22 cellular contexts compared by ENCODE assay signal in genomic region chr14:103574707-103575285, GRCh38. TPM values are rescaled to one million over a fixed set of nuclear protein-coding genes. Genes with fewer than 3 reads are reported as not detected.
DNase-seq lines count a peak whose midpoint lies in the region; ATAC-seq and TF ChIP-seq lines count a peak whose summit lies in the region.
"Had no signal": no experiment of that assay in that cellular context is flagged by ENCODE, and none has a peak within 500 bp of the region (broad histone marks: within the 10 kb centered on the region; RNA-seq: fewer than 3 reads in every experiment).

No MANE protein-coding gene starts in this region.

- no peaks in the 10 kb centered on the region for H3K27me3 ChIP-seq in HCT116 (ENCODE audit: insufficient read depth, low read length)
- H3K27me3 ChIP-seq: SJSA1, transverse colon had no signal

- H3K4me2 ChIP-seq in HCT116 (ENCODE audit: low read length), result no peak overlapping the region

- intact Hi-C loops in HCT116 (cut with micrococcal nuclease), result loop anchor here (5.0 to 10.0 kb wide), 3 partner anchors 233 to 503 kb away; no protein-coding TSS in a partner anchor

- no peaks in the 10 kb centered on the region for H3K9me2 ChIP-seq in HCT116 (ENCODE audit: insufficient read depth)

- H3K9me3 ChIP-seq in HCT116 (ENCODE audit: control insufficient read depth in 1 of 2, insufficient read depth in 1 of 2, low read depth in 1 of 2, low read length in 2 of 2), result no peaks in the 10 kb centered on the region
- H3K9me3 ChIP-seq: SJSA1, transverse colon had no signal

- peak overlapping the region; percentile 32 for H3K27ac Mint-ChIP-seq in progenitor cell of endocrine pancreas
- H3K27ac Mint-ChIP-seq in activated T-cell treated with anti-CD3 and anti-CD28 coated beads, Interleukin-2, amount 50 U/mL, for 72 hours, result no peak overlapping the region
- H3K27ac Mint-ChIP-seq: activated CD8-positive, alpha-beta T cell treated with anti-CD3 and anti-CD28 coated beads, Interleukin-2, amount 10 ng/mL, durations not matched to agents 7 days and 5 days had no signal

- peaks cover 28% of the 10 kb centered on the region; the same call in 1 of the 2 replicates for H3K79me2 ChIP-seq in HCT116 (ENCODE audit: insufficient read depth, low read length)

- peaks cover 16% of the 10 kb centered on the region for H3K36me3 Mint-ChIP-seq in progenitor cell of endocrine pancreas (ENCODE audit: insufficient read depth)
- H3K36me3 Mint-ChIP-seq in activated T-cell treated with anti-CD3 and anti-CD28 coated beads, Interleukin-2, amount 50 U/mL, for 72 hours (ENCODE audit: insufficient read depth in 2 of 2), result peaks cover 1 to 6% of the 10 kb centered on the region in 2 donors

- peaks cover 3 to 6% of the 10 kb centered on the region in 2 experiments; a peak in 2 of 4 replicates for H3K36me3 ChIP-seq in HCT116 (ENCODE audit: control insufficient read depth in 1 of 2, insufficient read depth in 2 of 2, low read length in 2 of 2)
- H3K36me3 ChIP-seq: transverse colon had no signal

- no peaks in the 10 kb centered on the region for H3K9me3 Mint-ChIP-seq in progenitor cell of endocrine pancreas (ENCODE audit: low read depth)
- H3K9me3 Mint-ChIP-seq in activated T-cell treated with anti-CD3 and anti-CD28 coated beads, Interleukin-2, amount 50 U/mL, for 72 hours, result no peaks in the 10 kb centered on the region
- H3K9me3 Mint-ChIP-seq: activated naive CD4-positive, alpha-beta T cell treated with anti-CD3 and anti-CD28 coated beads, Interleukin-2, amount 50 U/mL, for 72 hours; activated T-cell treated with anti-CD3 and anti-CD28 coated beads, Interleukin-2, amount 50 U/mL, for 4 hours; CD8-positive, alpha-beta memory T cell; neural crest cell had no signal

- POLR2A ChIA-PET in HCT116 (lab: Charles Lee), result no interaction called here

- no peak for TF ChIP-seq CTCF in HCT116 (IDR thresholded peaks at IDR 0.05 in 2 of 3, conservative IDR thresholded peaks at IDR 0.05 in 1 of 3; ENCODE audit: borderline replicate concordance in 1 of 3, insufficient read depth in 1 of 3, low read depth in 2 of 3, low read length in 2 of 3)
- TF ChIP-seq CTCF in progenitor cell of endocrine pancreas (IDR thresholded peaks at IDR 0.05; ENCODE audit: unreplicated experiment), result no peak

- H3K27ac ChIP-seq in HCT116 (ENCODE audit: low read depth, low read length), result peak overlapping the region; percentile 18; the same call in 1 of the 2 replicates
- peak overlapping the region; percentile 33 for H3K27ac ChIP-seq in cingulate gyrus (ENCODE audit: low read depth, low read length)
- H3K27ac ChIP-seq: coronary artery, SJSA1 had no signal

- H3K9ac ChIP-seq in HCT116 (ENCODE audit: low read length), result no peak overlapping the region

- H3K4me3 ChIP-seq in HCT116 (replicated peaks in 1 of 2; ENCODE audit: low read depth in 1 of 2, low read length in 2 of 2), result no peak overlapping the region
- H3K4me3 ChIP-seq: coronary artery, SJSA1, transverse colon had no signal

- H3K4me3 Mint-ChIP-seq in progenitor cell of endocrine pancreas (ENCODE audit: low read depth), result no peak overlapping the region
- H3K4me3 Mint-ChIP-seq in activated T-cell treated with anti-CD3 and anti-CD28 coated beads, Interleukin-2, amount 50 U/mL, for 72 hours, result no peak overlapping the region
- H3K4me3 Mint-ChIP-seq: activated CD8-positive, alpha-beta T cell treated with anti-CD3 and anti-CD28 coated beads, Interleukin-2, amount 10 ng/mL, durations not matched to agents 7 days and 5 days; activated T-cell treated with anti-CD3 and anti-CD28 coated beads, Interleukin-2, amount 50 U/mL, for 4 hours; CD8-positive, alpha-beta memory T cell; neural crest cell had no signal

- DNase-seq in HCT116 (ENCODE audit: low read depth, low spot score) (no peak), progenitor cell of endocrine pancreas (ENCODE audit: low spot score, unreplicated experiment) (no peak), NCI-H2029 (lab: John Stamatoyannopoulos, UW) (no peak), DMS114 treated with DMSO at 0.1 percent for 48 hours (lab: John Stamatoyannopoulos, UW; ENCODE audit: unreplicated experiment) (no peak)
- DNase-seq in activated T-cell treated with anti-CD3 and anti-CD28 coated beads, Interleukin-2, amount 50 U/mL, for 72 hours, result no peak
- DNase-seq: activated CD8-positive, alpha-beta T cell treated with anti-CD3 and anti-CD28 coated beads, Interleukin-2, amount 10 ng/mL, durations not matched to agents 7 days and 5 days; activated T-cell treated with anti-CD3 and anti-CD28 coated beads, Interleukin-2, amount 50 U/mL, for 4 hours; CD8-positive, alpha-beta memory T cell; DMS79; foreskin fibroblast; kidney glomerular epithelial cell; NCI-H1417; NCI-H2171 treated with DMSO at 0.1 percent for 48 hours; NCI-H69; stimulated activated CD4-positive, alpha-beta T cell treated with anti-CD3 and anti-CD28 coated beads, Interleukin-12 subunit alpha, Interleukin-12 subunit beta, amount 100 ng/mL, for 4 hours; T-helper 2 cell; transverse colon had no signal

- no peak overlapping the region for H2AFZ ChIP-seq in HCT116 (ENCODE audit: low read depth, low read length, poor library complexity, severe bottlenecking)

- CTCF ChIA-PET in HCT116 (lab: Charles Lee), result interaction anchor here (1.4 kb wide), 1 partner anchor 230 kb away, joined by 3 read pairs; no protein-coding TSS in a partner anchor

- TF ChIP-seq POLR2A in HCT116 (IDR thresholded peaks at IDR 0.05; ENCODE audit: borderline replicate concordance, extremely low read depth, insufficient read depth, insufficient read length), result no peak

- H3K4me1 ChIP-seq in HCT116 (ENCODE audit: control insufficient read depth in 1 of 2, insufficient read depth in 2 of 2, low read length in 2 of 2), result peaks cover 23 to 30% of the 10 kb centered on the region in 2 experiments

- BruUV-seq in HCT116 (replicated peaks; lab: Mats Ljungman, UMichigan), result no TSS peak

- no peaks in the 10 kb centered on the region for H3K27me3 Mint-ChIP-seq in progenitor cell of endocrine pancreas
- no peaks in the 10 kb centered on the region for H3K27me3 Mint-ChIP-seq in activated T-cell treated with anti-CD3 and anti-CD28 coated beads, Interleukin-2, amount 50 U/mL, for 72 hours (ENCODE audit: low read depth)
- H3K27me3 Mint-ChIP-seq: CD8-positive, alpha-beta memory T cell had no signal

- ATAC-seq in HCT116, result no peak
- ATAC-seq in activated T-cell treated with anti-CD3 and anti-CD28 coated beads, Interleukin-2, amount 50 U/mL, for 72 hours (replicated peaks in 1 of 2), result no peak
- ATAC-seq: activated CD8-positive, alpha-beta T cell treated with anti-CD3 and anti-CD28 coated beads, Interleukin-2, amount 10 ng/mL, durations not matched to agents 7 days and 5 days; activated naive CD4-positive, alpha-beta T cell treated with anti-CD3 and anti-CD28 coated beads, Interleukin-2, amount 50 U/mL, for 72 hours; activated T-cell treated with anti-CD3 and anti-CD28 coated beads, Interleukin-2, amount 50 U/mL, for 4 hours had no signal

- no peak for TF ChIP-seq RAD21 in HCT116 (IDR thresholded peaks at IDR 0.05; ENCODE audit: low read depth)

- no peaks in the 10 kb centered on the region for H4K20me1 ChIP-seq in HCT116 (ENCODE audit: insufficient read depth)

- RAD21 ChIA-PET in HCT116 (lab: Charles Lee; ENCODE audit: low non-redundant PET in 1 of 2, low total read pairs in 2 of 2, uncharacterized antibody in 2 of 2, unreplicated experiment in 2 of 2), result no interaction called here

- H3K4me1 Mint-ChIP-seq in progenitor cell of endocrine pancreas (ENCODE audit: low read depth), result no peaks in the 10 kb centered on the region
- H3K4me1 Mint-ChIP-seq in activated T-cell treated with anti-CD3 and anti-CD28 coated beads, Interleukin-2, amount 50 U/mL, for 72 hours (ENCODE audit: low read depth), result no peaks in the 10 kb centered on the region

TF ChIP-seq in HCT116, 20 proteins besides CTCF, POLR2A, EP300 and RAD21 (continues in another document):
- TF ChIP-seq SRF (IDR thresholded peaks at IDR 0.05; ENCODE audit: low read depth) (no peak), CBX3 (IDR thresholded peaks at IDR 0.05; ENCODE audit: low read depth) (no peak), FOSL1 (IDR thresholded peaks at IDR 0.05; ENCODE audit: low read depth) (no peak), YY1 (IDR thresholded peaks at IDR 0.05; ENCODE audit: extremely low read depth, insufficient replicate concordance, low read depth, low read length) (no peak), ZNF274 (IDR thresholded peaks at IDR 0.05; ENCODE audit: low read depth, low read length) (no peak), ZFX (IDR thresholded peaks at IDR 0.05) (no peak), SIN3A (IDR thresholded peaks at IDR 0.05; ENCODE audit: low read depth) (no peak), MAX (IDR thresholded peaks at IDR 0.05) (no peak), POLR2AphosphoS5 (IDR thresholded peaks at IDR 0.05; ENCODE audit: low read depth, low read length) (no peak), ELF1 (IDR thresholded peaks at IDR 0.05; ENCODE audit: borderline replicate concordance, low read depth) (no peak)

RNA-seq across cellular contexts. Expression of gene COA8, which starts 12.0 kb away (rescaled TPM):
- total RNA-seq in HCT116 (2021; ENCODE audit: unreplicated experiment), result 29.4 TPM
- polyA plus RNA-seq in HCT116 (2012), result 15.6 and 18.0 TPM in 2 replicates
- total RNA-seq in progenitor cell of endocrine pancreas, result 45.1 and 46.3 TPM in 2 replicates
- 10 to 100 TPM; 40.0 to 47.8 TPM for total RNA-seq in activated T-cell treated with anti-CD3 and anti-CD28 coated beads, Interleukin-2, amount 50 U/mL, for 72 hours

RNA-seq across cellular contexts. Expression of gene BAG5, which starts 12.3 kb away (rescaled TPM):
- total RNA-seq in HCT116 (2021; ENCODE audit: unreplicated experiment) (27.0 TPM), progenitor cell of endocrine pancreas (23.5 and 24.7 TPM in 2 replicates)
- polyA plus RNA-seq in HCT116 (2012), result 8.0 and 10.5 TPM in 2 replicates
- 10 to 100 TPM; 29.3 TPM for total RNA-seq in activated T-cell treated with anti-CD3 and anti-CD28 coated beads, Interleukin-2, amount 50 U/mL, for 72 hours

RNA-seq across cellular contexts. Expression of gene TRMT61A, which starts 45.8 kb away (rescaled TPM):
- total RNA-seq in HCT116 (2021; ENCODE audit: unreplicated experiment), result 14.9 TPM
- 8.4 and 8.5 TPM in 2 replicates for polyA plus RNA-seq in HCT116 (2012)
- 10.3 and 10.7 TPM in 2 replicates for total RNA-seq in progenitor cell of endocrine pancreas
- total RNA-seq in activated T-cell treated with anti-CD3 and anti-CD28 coated beads, Interleukin-2, amount 50 U/mL, for 72 hours, result 1 to 10 TPM; 6.3 to 8.4 TPM

RNA-seq across cellular contexts. Expression of gene CKB, which starts 52.2 kb away (rescaled TPM):
- total RNA-seq in HCT116 (2021; ENCODE audit: unreplicated experiment) (605 TPM), progenitor cell of endocrine pancreas (929 and 983 TPM in 2 replicates)
- polyA plus RNA-seq in HCT116 (2012), result 804 and 838 TPM in 2 replicates
- total RNA-seq in activated T-cell treated with anti-CD3 and anti-CD28 coated beads, Interleukin-2, amount 50 U/mL, for 72 hours, result 1 to 10 TPM; 7.0 to 9.5 TPM

RNA-seq across cellular contexts. Expression of gene KLC1, which starts 54.2 kb away (rescaled TPM):
- total RNA-seq in HCT116 (2021; ENCODE audit: unreplicated experiment), result 121 TPM
- 77.0 and 78.9 TPM in 2 replicates for polyA plus RNA-seq in HCT116 (2012)
- total RNA-seq in progenitor cell of endocrine pancreas, result 178 and 180 TPM in 2 replicates
- 100 to 1,000 TPM; 165 to 177 TPM for total RNA-seq in activated T-cell treated with anti-CD3 and anti-CD28 coated beads, Interleukin-2, amount 50 U/mL, for 72 hours
